ENCODE assay signal across 9 cellular contexts in genomic region chr1:89547563-89548485, GRCh38. TPM values are rescaled to one million over a fixed set of nuclear protein-coding genes. Genes with fewer than 3 reads are reported as not detected.
DNase-seq lines count a peak whose midpoint lies in the region; ATAC-seq, FAIRE-seq and TF ChIP-seq lines count a peak whose summit lies in the region.
"Had no signal": no experiment of that assay in that cellular context is flagged by ENCODE, and none has a peak within 500 bp of the region (broad histone marks: within the 10 kb centered on the region; RNA-seq: fewer than 3 reads in every experiment).

No MANE protein-coding gene starts in this region.

- TF ChIP-seq CTCF in A673 (conservative IDR thresholded peaks at IDR 0.05; ENCODE audit: low read depth, low read length) (no peak), left ventricle myocardium inferior (IDR thresholded peaks at IDR 0.05; ENCODE audit: borderline replicate concordance) (no peak)

- POLR2A ChIA-PET in A673 (lab: Charles Lee; ENCODE audit: low non-redundant PET): no interaction called here

- H3K4me1 ChIP-seq in A673 (ENCODE audit: insufficient read depth, low read length, poor library complexity, severe bottlenecking): peaks cover 41% of the 10 kb centered on the region
- peaks cover 64% of the 10 kb centered on the region for H3K4me1 ChIP-seq in left ventricle myocardium inferior

- DNase-seq in A673 (ENCODE audit: low spot score) (peak; percentile 77), SK-N-DZ (ENCODE audit: low spot score) (peak; percentile 52), left ventricle myocardium inferior (no peak), NCI-H2081 treated with DMSO at 0.1 percent for 48 hours (lab: John Stamatoyannopoulos, UW) (no peak), GDM1 (lab: John Stamatoyannopoulos, UW) (no peak), H54 (ENCODE audit: insufficient read length, low spot score) (no peak)
- DNase-seq: cerebellar nuclear complex had no signal

- no peak for FAIRE-seq in H54 (lab: Jason Lieb, UNC)

- TF ChIP-seq POLR2A in H54 (IDR thresholded peaks at IDR 0.05; ENCODE audit: low read depth, low read length): no peak

- H3K36me3 ChIP-seq in A673 (ENCODE audit: insufficient read depth, low read length, poor library complexity, severe bottlenecking) (no peaks in the 10 kb centered on the region), left ventricle myocardium inferior (no peaks in the 10 kb centered on the region)

- no TSS peak for BruUV-seq in A673 (replicated peaks; lab: Mats Ljungman, UMichigan)

- no peaks in the 10 kb centered on the region for H3K27me3 ChIP-seq in A673 (replicated peaks; ENCODE audit: insufficient read depth, low read depth, low read length, poor library complexity)
- no peaks in the 10 kb centered on the region for H3K27me3 ChIP-seq in left ventricle myocardium inferior (ENCODE audit: low read depth)

- CTCF ChIA-PET in A673 (lab: Charles Lee): no interaction called here

- no peaks in the 10 kb centered on the region for H3K9me3 ChIP-seq in A673 (ENCODE audit: low read depth, low read length, poor library complexity, severe bottlenecking)
- no peaks in the 10 kb centered on the region for H3K9me3 ChIP-seq in left ventricle myocardium inferior (replicated peaks)

- H3K27ac ChIP-seq in A673 (ENCODE audit: low read depth, low read length, poor library complexity, severe bottlenecking): peak overlapping the region; percentile 12
- H3K27ac ChIP-seq in left ventricle myocardium inferior (replicated peaks): peak overlapping the region; percentile 14

- intact Hi-C loops in A673 (cut with micrococcal nuclease; ENCODE audit: unreplicated experiment) (no loop called here), left ventricle myocardium inferior (cut with micrococcal nuclease) (no loop called here)

- H3K4me3 ChIP-seq in A673 (ENCODE audit: low read depth, low read length, poor library complexity, severe bottlenecking): no peak overlapping the region
- H3K4me3 ChIP-seq in left ventricle myocardium inferior: no peak overlapping the region

- peak; percentile 42 for ATAC-seq in GM21786 (IDR thresholded peaks at IDR 0.05; ENCODE audit: unreplicated experiment)
- no peak for ATAC-seq in GM19452 (IDR thresholded peaks at IDR 0.05; ENCODE audit: unreplicated experiment)

RNA-seq across cellular contexts. Expression of gene LRRC8B, which starts 23.2 kb away (rescaled TPM):
- total RNA-seq in A673 (2021): 18.9 and 20.0 TPM in 2 replicates
- 11.2 and 16.4 TPM in 2 replicates for polyA plus RNA-seq in SK-N-DZ (2014; cell fraction: cytosol; rRNA removed)
- 4.1 and 4.6 TPM in 2 replicates for polyA plus RNA-seq in SK-N-DZ (2014; cell fraction: nucleus; rRNA removed)
- total RNA-seq in left ventricle myocardium inferior: 3.6 TPM

Comparison
In these comparisons a context has a peak if more than half of its experiments do, and no peak if none do; other contexts are left out.
1. DNase-seq: peak in A673 (single experiment) and SK-N-DZ (single experiment); none in left ventricle myocardium inferior (single experiment), NCI-H2081 treated with DMSO at 0.1 percent for 48 hours (single experiment), GDM1 (single experiment) and H54 (single experiment).